In genomic region chr15:45734244-45734643, GRCh38 we compare ENCODE assay signal across 23 cellular contexts.
"Had no signal": no experiment of that assay in that cellular context is flagged by ENCODE, and none has a peak within 500 bp of the region (broad histone marks: within the 10 kb centered on the region; RNA-seq: fewer than 3 reads in every experiment).

No MANE protein-coding gene starts in this region.

- ATAC-seq: activated T-cell treated with anti-CD3 and anti-CD28 coated beads, Interleukin-2, amount 50 U/mL, for 4 hours; gastrocnemius medialis; left ventricle myocardium superior; stimulated activated naive CD8-positive, alpha-beta T cell treated with anti-CD3 and anti-CD28 coated beads, Interleukin-15, Interleukin-2, amounts not matched to agents 100 U/mL and 50 U/mL, for 24 hours had no signal

- H3K27me3 ChIP-seq: cardiac muscle cell, ovary had no signal

- H3K9me3 ChIP-seq: esophagus squamous epithelium, gastrocnemius medialis, neutrophil, ovary, prostate gland, tibial artery had no signal

- H3K36me3 ChIP-seq: cardiac muscle cell, esophagus squamous epithelium, gastrocnemius medialis, neutrophil, ovary, prostate gland, tibial artery had no signal

- H3K4me1 ChIP-seq: prostate gland had no signal

- H3K27ac ChIP-seq: cardiac muscle cell, esophagus squamous epithelium, gastrocnemius medialis, neutrophil, ovary, prostate gland, tibial artery had no signal

- DNase-seq: activated B cell treated with CpG ODN at 0.5 μM for 24 hours; activated CD4-positive, alpha-beta T cell treated with anti-CD3 and anti-CD28 coated beads for 4 hours; activated CD4-positive, alpha-beta T cell treated with anti-CD3 and anti-CD28 coated beads, Interleukin-2, amount 50 U/mL, for 48 hours; activated CD8-positive, alpha-beta memory T cell treated with anti-CD3 and anti-CD28 coated beads, Interleukin-2, amount 50 U/mL, for 48 hours; activated naive CD4-positive, alpha-beta T cell treated with anti-CD3 and anti-CD28 coated beads for 36 hours; activated naive CD8-positive, alpha-beta T cell treated with anti-CD3 and anti-CD28 coated beads, Interleukin-2, amount 10 ng/mL, durations not matched to agents 7 days and 5 days; activated T-cell treated with anti-CD3 and anti-CD28 coated beads, Interleukin-2, amount 50 U/mL, for 4 hours; amniotic stem cell; cortex of kidney; endodermal cell; esophagus squamous epithelium; gastrocnemius medialis; head of caudate nucleus; hypothalamus; left ventricle myocardium superior; ovary; stimulated activated CD4-positive, alpha-beta T cell treated with anti-CD3 and anti-CD28 coated beads, Interleukin-4, amount 100 ng/mL, for 1 hour; stimulated activated naive CD8-positive, alpha-beta T cell treated with anti-CD3 and anti-CD28 coated beads, Interleukin-15, Interleukin-2, amounts not matched to agents 100 U/mL and 50 U/mL, for 24 hours; T-helper 9 cell; tibial artery had no signal

- H3K4me3 ChIP-seq: cardiac muscle cell, esophagus squamous epithelium, gastrocnemius medialis, ovary, prostate gland, tibial artery had no signal
